In the genomic region with DNA sequence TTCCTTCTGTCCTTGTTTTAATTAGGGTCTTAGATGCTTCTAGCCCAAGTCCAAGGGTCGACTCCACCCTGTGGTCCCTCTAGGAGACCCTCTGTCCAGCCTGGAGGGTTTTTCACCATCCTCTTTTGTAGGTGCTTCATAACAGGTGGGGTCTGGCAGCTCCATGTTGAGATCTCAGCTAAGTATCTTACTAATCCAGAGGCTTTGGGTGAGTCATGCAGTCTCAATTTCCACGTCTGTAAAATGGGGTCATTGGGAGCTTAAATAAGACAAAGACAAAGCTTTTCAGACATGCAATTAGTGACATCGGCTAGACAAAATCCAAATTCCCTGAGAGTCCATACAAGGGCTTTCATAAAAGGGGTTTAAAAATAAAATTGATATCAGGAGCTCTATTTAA, we compare ENCODE assay signal across 18 cellular contexts. TPM values are rescaled to one million over a fixed set of nuclear protein-coding genes. Genes with fewer than 3 reads are reported as not detected.
DNase-seq lines count a peak whose midpoint lies in the region; ATAC-seq and TF ChIP-seq lines count a peak whose summit lies in the region.
"Had no signal": no experiment of that assay in that cellular context is flagged by ENCODE, and none has a peak within 500 bp of the region (broad histone marks: within the 10 kb centered on the region; RNA-seq: fewer than 3 reads in every experiment).

No MANE protein-coding gene starts in this region.

- no peak for TF ChIP-seq POLR2A in stomach (IDR thresholded peaks at IDR 0.05)

- no peak overlapping the region for H2BK120ac ChIP-seq in mesenchymal stem cell (ENCODE audit: low read depth, low read length)

- no peak overlapping the region for H2BK12ac ChIP-seq in mesenchymal stem cell (ENCODE audit: low read length in 2 of 2)

- H4K91ac ChIP-seq in mesenchymal stem cell (ENCODE audit: low read length) = no peak overlapping the region

- no peak for DNase-seq in mesenchymal stem cell
- DNase-seq in stomach = no peak
- no peak for DNase-seq in left lobe of liver (ENCODE audit: low spot score)
- DNase-seq in SHP77 (lab: John Stamatoyannopoulos, UW) = no peak
- DNase-seq: activated CD8-positive, alpha-beta T cell treated with anti-CD3 and anti-CD28 coated beads for 36 hours; amygdala; BE2C; dermis blood vessel endothelial cell; midbrain; NCI-H187; NCI-H524 treated with DMSO at 0.1 percent for 48 hours; PC-9 had no signal

- H4K8ac ChIP-seq in mesenchymal stem cell (ENCODE audit: low read length) = no peak overlapping the region

- TF ChIP-seq EP300 in stomach (IDR thresholded peaks at IDR 0.05) = no peak

- ATAC-seq in left lobe of liver (no peak), GM21786 (IDR thresholded peaks at IDR 0.05; ENCODE audit: unreplicated experiment) (no peak), HG03521 (IDR thresholded peaks at IDR 0.05; ENCODE audit: unreplicated experiment) (no peak)
- ATAC-seq: activated CD8-positive, alpha-beta T cell treated with anti-CD3 and anti-CD28 coated beads for 36 hours; activated T-helper 17 cell treated with anti-CD3 and anti-CD28 coated beads, Interleukin-2, amount 50 U/mL, for 72 hours had no signal

- H3K4me3 ChIP-seq in HUES6 (ENCODE audit: low read depth, low read length) = no peak overlapping the region; the same call in 1 of the 2 replicates
- H3K4me3 ChIP-seq in mesenchymal stem cell (ENCODE audit: insufficient read depth in 1 of 2, low read depth in 1 of 2, low read length in 2 of 2) = peak overlapping the region in 1 of 2 experiments; percentile 88
- peak overlapping the region; percentile 52 to 62 (median 57) for H3K4me3 ChIP-seq in stomach
- H3K4me3 ChIP-seq: PC-9 had no signal

- peak overlapping the region; percentile 93 for H3K4me2 ChIP-seq in mesenchymal stem cell (ENCODE audit: low read length, poor library complexity, severe bottlenecking)

- peak overlapping the region; percentile 43 for H2AK5ac ChIP-seq in mesenchymal stem cell (ENCODE audit: low read length, severe bottlenecking)

- H3K79me1 ChIP-seq in mesenchymal stem cell (replicated peaks; ENCODE audit: low read length, poor library complexity, severe bottlenecking) = peaks cover 16% of the 10 kb centered on the region

- H3K23ac ChIP-seq in mesenchymal stem cell (ENCODE audit: low read length in 2 of 2) = no peak overlapping the region

- H3K27ac ChIP-seq in HUES6 (ENCODE audit: low read depth, low read length) (peak overlapping the region; percentile 47; the same call in 1 of the 2 replicates), cingulate gyrus (ENCODE audit: low read depth, low read length) (peak overlapping the region; percentile 32), mesenchymal stem cell (ENCODE audit: low read length, poor library complexity, severe bottlenecking) (no peak overlapping the region), stomach (peak overlapping the region in 4 of 5 donors; percentile 86 to 95 (median 91))
- H3K27ac ChIP-seq: PC-9, VCaP had no signal

- no peaks in the 10 kb centered on the region for H3K9me3 ChIP-seq in HUES6 (ENCODE audit: control insufficient read depth, insufficient read depth, low read depth, low read length)
- no peaks in the 10 kb centered on the region for H3K9me3 ChIP-seq in mesenchymal stem cell (ENCODE audit: control insufficient read depth, low read length)
- no peaks in the 10 kb centered on the region for H3K9me3 ChIP-seq in stomach
- H3K9me3 ChIP-seq: BE2C had no signal

- no peaks in the 10 kb centered on the region for H3K27me3 ChIP-seq in HUES6 (ENCODE audit: control insufficient read depth, insufficient read depth, low read length)
- H3K27me3 ChIP-seq in mesenchymal stem cell (ENCODE audit: control insufficient read depth in 1 of 2, insufficient read depth in 1 of 2, low read length in 2 of 2) = no peaks in the 10 kb centered on the region
- peaks cover 0 to 5% (median 0%) of the 10 kb centered on the region in 3 donors for H3K27me3 ChIP-seq in stomach
- H3K27me3 ChIP-seq: BE2C had no signal

- no peak overlapping the region for H2BK5ac ChIP-seq in mesenchymal stem cell (ENCODE audit: low read depth, low read length, poor library complexity, severe bottlenecking)

- WGBS in mesenchymal stem cell = 76% methylated on average over 3 of the region's 3 CpGs
- 59 to 76% (median 68%) methylated on average over 3 of the region's 3 CpGs for WGBS in stomach, 5 donors

- H3K36me3 ChIP-seq in HUES6 (ENCODE audit: control insufficient read depth, insufficient read depth, low read length) = no peaks in the 10 kb centered on the region
- H3K36me3 ChIP-seq in mesenchymal stem cell (ENCODE audit: control insufficient read depth in 1 of 2, insufficient read depth in 2 of 2, low read depth in 1 of 2, low read length in 2 of 2) = peaks cover 11 to 13% of the 10 kb centered on the region in 2 experiments
- H3K36me3 ChIP-seq in stomach = peaks cover 0 to 6% (median 2%) of the 10 kb centered on the region in 4 donors
- H3K36me3 ChIP-seq: BE2C had no signal

- intact Hi-C loops in stomach (cut with DNase I; ENCODE audit: low total_unique reads) = no loop called here

- H3K14ac ChIP-seq in mesenchymal stem cell (ENCODE audit: low read length in 2 of 2) = no peak overlapping the region

- TF ChIP-seq CTCF in stomach (IDR thresholded peaks at IDR 0.05) = no peak

- no peak overlapping the region for H2AFZ ChIP-seq in mesenchymal stem cell (ENCODE audit: low read depth, low read length)
- H2AFZ ChIP-seq: PC-9 had no signal

- peaks cover 45% of the 10 kb centered on the region for H3K4me1 ChIP-seq in HUES6 (ENCODE audit: control insufficient read depth, insufficient read depth, low read length)
- peaks cover 21% of the 10 kb centered on the region for H3K4me1 ChIP-seq in mesenchymal stem cell (ENCODE audit: control insufficient read depth, insufficient read depth, low read depth, low read length)
- H3K4me1 ChIP-seq in stomach = peaks cover 3 to 69% (median 40%) of the 10 kb centered on the region in 4 donors
- H3K4me1 ChIP-seq: BE2C had no signal

- H3K9ac ChIP-seq in HUES6 (ENCODE audit: low read length) (no peak overlapping the region), mesenchymal stem cell (ENCODE audit: low read length) (peak overlapping the region; percentile 95)

- H3K18ac ChIP-seq in mesenchymal stem cell (ENCODE audit: low read depth in 1 of 2, low read length in 2 of 2) = no peak overlapping the region

- no peak overlapping the region for H2BK15ac ChIP-seq in mesenchymal stem cell (ENCODE audit: low read depth, poor library complexity, severe bottlenecking)

- H3K4ac ChIP-seq in mesenchymal stem cell (ENCODE audit: low read depth in 1 of 2, low read length in 2 of 2) = no peak overlapping the region

RNA-seq across cellular contexts. Expression of a gene that starts 3.2 kb away (rescaled TPM):
- 32.2 TPM for polyA plus RNA-seq in mesenchymal stem cell (2013, experiment 1 of 2)
- polyA plus RNA-seq in mesenchymal stem cell (2013, experiment 2 of 2) = 32.7 TPM
- total RNA-seq in stomach = 100 to 1,000 TPM in 1 of 5 donors, 10 to 100 TPM in 4; 17.3 to 253 (median 67.5) TPM
- 100 to 1,000 TPM in 1 of 3 donors, 10 to 100 TPM in 2; 20.9 to 116 (median 22.7) TPM for polyA plus RNA-seq in stomach
- 0.96 TPM for total RNA-seq in left lobe of liver
- total RNA-seq: activated CD8-positive, alpha-beta T cell treated with anti-CD3 and anti-CD28 coated beads for 36 hours; activated T-helper 17 cell treated with anti-CD3 and anti-CD28 coated beads, Interleukin-2, amount 50 U/mL, for 72 hours had no signal
